Comparison of ENCODE assay signal across 8 cellular contexts in the genomic region with DNA sequence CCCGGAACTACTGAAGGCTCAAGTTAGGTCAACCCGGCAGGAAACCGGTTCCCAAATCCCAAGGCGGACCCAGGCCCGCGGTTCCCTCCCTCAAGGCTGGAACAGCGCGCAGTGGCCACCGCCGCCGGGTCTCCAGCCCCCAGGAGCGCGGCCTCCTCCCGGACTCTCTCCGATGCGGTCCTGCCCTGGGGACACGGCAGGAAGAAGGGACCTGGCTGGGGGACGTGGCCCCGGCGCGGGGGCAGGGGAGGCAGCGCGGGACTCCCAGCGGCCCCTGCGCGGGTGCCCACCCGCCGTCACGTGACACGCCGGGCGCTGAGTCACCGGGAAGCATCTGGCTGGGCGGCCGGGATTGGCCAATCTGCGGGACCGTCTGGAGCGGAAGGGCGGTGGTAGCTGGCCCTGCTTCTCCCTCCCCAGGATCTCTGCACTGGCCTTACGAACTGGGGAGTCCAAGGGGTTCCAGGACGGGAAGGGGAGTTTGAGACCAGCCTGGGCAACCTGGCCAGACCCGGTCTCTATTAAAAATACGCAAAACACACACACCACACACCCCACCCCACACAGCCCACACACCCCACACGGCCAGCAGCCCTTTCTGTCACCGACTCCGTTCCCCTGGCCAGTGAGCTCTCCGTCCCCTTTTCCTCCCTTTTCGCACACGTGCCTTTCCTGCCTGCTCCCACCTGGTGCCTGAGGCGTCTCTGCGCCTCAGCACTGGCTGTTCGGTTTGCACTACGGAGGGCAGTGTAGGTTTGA. TPM values are rescaled to one million over a fixed set of nuclear protein-coding genes. Genes with fewer than 3 reads are reported as not detected.
DNase-seq lines count a peak whose midpoint lies in the region; ATAC-seq and TF ChIP-seq lines count a peak whose summit lies in the region.

No MANE protein-coding gene starts in this region.

- peak; percentile 97 for DNase-seq in 8988T
- DNase-seq in NCI-H2107 treated with DMSO at 0.1 percent for 48 hours (lab: John Stamatoyannopoulos, UW; ENCODE audit: unreplicated experiment): peak; percentile 79
- peak; percentile 96 for DNase-seq in UCSD-AML1 (lab: John Stamatoyannopoulos, UW; ENCODE audit: unreplicated experiment)
- peak; percentile 95 to 98 (median 97) for DNase-seq in body of pancreas

- H3K9ac ChIP-seq in iPS-15b (ENCODE audit: low read depth, low read length) (peak overlapping the region; percentile 95), skeletal muscle satellite cell (ENCODE audit: low read depth, low read length) (peak overlapping the region; percentile 100)

- intact Hi-C loops in body of pancreas (cut with DNase I): no loop called here

- ATAC-seq in GM18517 (IDR thresholded peaks at IDR 0.05; ENCODE audit: unreplicated experiment) (peak; percentile 81), HG03045 (IDR thresholded peaks at IDR 0.05; ENCODE audit: unreplicated experiment) (peak; percentile 86), body of pancreas (peak; percentile 90)

- H3K27ac ChIP-seq in body of pancreas: peak overlapping the region; percentile 99 to 100 (median 99)

- H3K36me3 ChIP-seq in body of pancreas (replicated peaks in 1 of 2; ENCODE audit: insufficient read depth in 1 of 2, low read depth in 2 of 2) (no peaks in the 10 kb centered on the region), iPS-15b (ENCODE audit: control insufficient read depth, insufficient read depth, low read length) (no peaks in the 10 kb centered on the region), skeletal muscle satellite cell (ENCODE audit: insufficient read depth, low read length) (no peaks in the 10 kb centered on the region)

- H3K27me3 ChIP-seq in body of pancreas (no peaks in the 10 kb centered on the region), iPS-15b (ENCODE audit: control insufficient read depth, insufficient read depth, low read length) (no peaks in the 10 kb centered on the region), skeletal muscle satellite cell (ENCODE audit: control insufficient read depth, insufficient read depth, low read length) (no peaks in the 10 kb centered on the region)

- H3K4me1 ChIP-seq in body of pancreas (peaks cover 45% of the 10 kb centered on the region), iPS-15b (ENCODE audit: control insufficient read depth, insufficient read depth, low read length) (peaks cover 15% of the 10 kb centered on the region), skeletal muscle satellite cell (ENCODE audit: control insufficient read depth, insufficient read depth, low read length) (peaks cover 52% of the 10 kb centered on the region)

- WGBS in body of pancreas, 2 donors: 0 to 1% methylated on average over 13 to 48 of the region's 53 CpGs

- peak; percentile 96 to 98 (median 97) for TF ChIP-seq POLR2A in body of pancreas (IDR thresholded peaks at IDR 0.05)

- H3K9me3 ChIP-seq in body of pancreas (no peaks in the 10 kb centered on the region), iPS-15b (ENCODE audit: control insufficient read depth, insufficient read depth, low read length) (no peaks in the 10 kb centered on the region), skeletal muscle satellite cell (replicated peaks; ENCODE audit: low read length) (no peaks in the 10 kb centered on the region)

- peak in 1 of 7 experiments; percentile 16 for TF ChIP-seq CTCF in body of pancreas (IDR thresholded peaks at IDR 0.05)

- H3K4me3 ChIP-seq in body of pancreas (peak overlapping the region; percentile 20 to 77), iPS-15b (ENCODE audit: low read depth, low read length) (peak overlapping the region; percentile 93), skeletal muscle satellite cell (ENCODE audit: low read length) (peak overlapping the region; percentile 82)

- H3K4me2 ChIP-seq in skeletal muscle satellite cell (ENCODE audit: low read length): peak overlapping the region; percentile 99

RNA-seq across cellular contexts. Expression of a gene that starts 21.4 kb away (rescaled TPM):
- over 10,000 TPM; 10,129 to 14,092 TPM for total RNA-seq in body of pancreas
- 6,738 and 7,377 TPM in 2 replicates for total RNA-seq in skeletal muscle satellite cell (2012; rRNA removed)

RNA-seq across cellular contexts. Expression of a gene that starts 47.4 kb away (rescaled TPM):
- 10 to 100 TPM; 55.0 to 62.3 TPM for total RNA-seq in body of pancreas
- total RNA-seq in skeletal muscle satellite cell (2012; rRNA removed): 92.8 and 102 TPM in 2 replicates

RNA-seq across cellular contexts. Expression of a gene that starts 54.9 kb away (rescaled TPM):
- total RNA-seq in body of pancreas: 100 to 1,000 TPM; 376 to 539 TPM
- total RNA-seq in skeletal muscle satellite cell (2012; rRNA removed): 147 and 206 TPM in 2 replicates

Comparison
In these comparisons a context has a peak if more than half of its experiments do, and no peak if none do; other contexts are left out.
1. Peak in every context shown above with its lines: DNase-seq, ATAC-seq, H3K4me3 ChIP-seq and H3K27ac ChIP-seq.